In genomic region chr11:83910135-83910534, GRCh38 we compare ENCODE assay signal across 19 cellular contexts.
A peak's percentile ranks its signal among the peaks of the same experiment; 100 is the strongest.
DNase-seq lines count a peak whose midpoint lies in the region; ATAC-seq, FAIRE-seq and TF ChIP-seq lines count a peak whose summit lies in the region.
"Had no signal": no experiment of that assay in that cellular context is flagged by ENCODE, and none has a peak within 500 bp of the region (broad histone marks: within the 10 kb centered on the region; RNA-seq: fewer than 3 reads in every experiment).

No MANE protein-coding gene starts in this region.

- no peak overlapping the region for H3K14ac ChIP-seq in neuronal stem cell (ENCODE audit: low read length)
- no peak overlapping the region for H3K14ac ChIP-seq in H9 (ENCODE audit: insufficient read depth, low read length)

- no peak overlapping the region for H3K4ac ChIP-seq in neuronal stem cell (ENCODE audit: low read length)
- no peak overlapping the region for H3K4ac ChIP-seq in H9 (ENCODE audit: low read depth, low read length)

- no peaks in the 10 kb centered on the region for H3K4me1 Mint-ChIP-seq in Caco-2 (ENCODE audit: low read depth, unreplicated experiment)
- no peaks in the 10 kb centered on the region for H3K4me1 Mint-ChIP-seq in H9
- H3K4me1 Mint-ChIP-seq: B cell had no signal

- H3K79me1 ChIP-seq in neuronal stem cell (ENCODE audit: low read depth, low read length) = no peaks in the 10 kb centered on the region
- H3K79me1 ChIP-seq in H9 (ENCODE audit: insufficient read depth, low read depth, low read length, poor library complexity, severe bottlenecking) = no peaks in the 10 kb centered on the region

- no peak overlapping the region for H3K56ac ChIP-seq in H9 (ENCODE audit: insufficient read length, low read depth, low read length)

- H3K4me2 ChIP-seq in neuronal stem cell (ENCODE audit: insufficient read depth, low read length, poor library complexity, severe bottlenecking) = no peak overlapping the region
- no peak overlapping the region for H3K4me2 ChIP-seq in H9 (ENCODE audit: insufficient read depth, insufficient read length, low read length)
- H3K4me2 ChIP-seq: BLaER1 treated with 17β-estradiol and CSF1 and Interleukin-3, amounts not matched to agents 10 nM and 100 nM had no signal

- H3K36me3 Mint-ChIP-seq in Caco-2 (ENCODE audit: insufficient read depth, unreplicated experiment) (no peaks in the 10 kb centered on the region), H9 (ENCODE audit: insufficient read depth in 1 of 3, low read depth in 3 of 3) (no peaks in the 10 kb centered on the region)

- FAIRE-seq in kidney (lab: Jason Lieb, UNC) = peak; percentile 8
- FAIRE-seq: GM12878, GM19239, H1 had no signal

- no peaks in the 10 kb centered on the region for H4K20me1 ChIP-seq in H9 (ENCODE audit: control insufficient read depth, insufficient read depth, insufficient read length)
- H4K20me1 ChIP-seq: BLaER1 treated with 17β-estradiol and CSF1 and Interleukin-3, amounts not matched to agents 10 nM and 100 nM had no signal

- H2BK120ac ChIP-seq in neuronal stem cell (ENCODE audit: low read depth, low read length) = no peak overlapping the region
- no peak overlapping the region for H2BK120ac ChIP-seq in H9 (ENCODE audit: low read depth, low read length, poor library complexity, severe bottlenecking)

- POLR2A ChIA-PET in Caco-2 (lab: Charles Lee) = no interaction called here

- H4K91ac ChIP-seq in neuronal stem cell (ENCODE audit: low read depth, low read length, poor library complexity) = no peak overlapping the region
- no peak overlapping the region for H4K91ac ChIP-seq in H9 (ENCODE audit: insufficient read length, low read depth, low read length)

- H3K36me3 ChIP-seq in kidney (ENCODE audit: control insufficient read depth in 1 of 2, insufficient read depth in 2 of 2, low read length in 2 of 2) = no peaks in the 10 kb centered on the region
- H3K36me3 ChIP-seq in neuronal stem cell (replicated peaks in 1 of 2; ENCODE audit: control insufficient read depth in 2 of 2, insufficient read depth in 2 of 2, low read length in 2 of 2) = no peaks in the 10 kb centered on the region
- no peaks in the 10 kb centered on the region for H3K36me3 ChIP-seq in Caco-2 (ENCODE audit: control insufficient read depth, insufficient read depth, low read length)
- H3K36me3 ChIP-seq: BLaER1 treated with 17β-estradiol and CSF1 and Interleukin-3, amounts not matched to agents 10 nM and 100 nM; HAP-1 had no signal

- H3K23ac ChIP-seq in neuronal stem cell (ENCODE audit: low read depth, low read length, poor library complexity) (no peak overlapping the region), H9 (ENCODE audit: insufficient read length, low read depth, low read length) (no peak overlapping the region)

- H3T11ph ChIP-seq in H9 (ENCODE audit: low read length) = no peak overlapping the region

- CTCF ChIA-PET in Caco-2 (lab: Charles Lee) = no interaction called here

- H3K4me3 ChIP-seq in kidney (ENCODE audit: low read length in 2 of 2) (no peak overlapping the region), neuronal stem cell (ENCODE audit: low read length in 2 of 2) (no peak overlapping the region), Caco-2 (ENCODE audit: low read depth, low read length) (no peak overlapping the region)
- H3K4me3 ChIP-seq: BLaER1 treated with 17β-estradiol and CSF1 and Interleukin-3, amounts not matched to agents 10 nM and 100 nM; GM12878; HAP-1 had no signal

- intact Hi-C loops in kidney (cut with DNase I) = no loop called here
- intact Hi-C loops in Caco-2 (cut with micrococcal nuclease; ENCODE audit: unreplicated experiment) = loop anchor here (10.0 kb wide), 1 partner anchor 1095 kb away; no protein-coding TSS in a partner anchor

- H3K9me3 ChIP-seq in kidney (ENCODE audit: control insufficient read depth in 1 of 2, low read length in 2 of 2) = no peaks in the 10 kb centered on the region
- H3K9me3 ChIP-seq in neuronal stem cell (replicated peaks in 1 of 2; ENCODE audit: control insufficient read depth in 2 of 2, insufficient read depth in 1 of 2, low read depth in 1 of 2, low read length in 2 of 2) = no peaks in the 10 kb centered on the region
- no peaks in the 10 kb centered on the region for H3K9me3 ChIP-seq in Caco-2
- H3K9me3 ChIP-seq in H9 (ENCODE audit: control insufficient read depth, low read depth, low read length) = no peaks in the 10 kb centered on the region
- H3K9me3 ChIP-seq: BLaER1 treated with 17β-estradiol and CSF1 and Interleukin-3, amounts not matched to agents 10 nM and 100 nM; HAP-1 had no signal

- no peak overlapping the region for H2BK12ac ChIP-seq in neuronal stem cell (ENCODE audit: low read length)
- H2BK12ac ChIP-seq in H9 (ENCODE audit: insufficient read length, low read depth, low read length) = no peak overlapping the region

- no peak for DNase-seq in kidney
- DNase-seq in left lobe of liver (ENCODE audit: low spot score) = no peak
- DNase-seq in renal cortical epithelial cell (ENCODE audit: low read depth) = peak; percentile 74
- DNase-seq in neuronal stem cell (ENCODE audit: low spot score) = no peak
- DNase-seq in Caco-2 = no peak
- DNase-seq in H9 = no peak
- DNase-seq: Calu3; CD4-positive, alpha-beta T cell; DMS 273 treated with DMSO at 0.1 percent for 48 hours; DMS53; DND-41; EL had no signal

- H3K18ac ChIP-seq in neuronal stem cell (ENCODE audit: low read length) = no peak overlapping the region
- H3K18ac ChIP-seq in H9 (ENCODE audit: insufficient read length, low read depth, low read length) = no peak overlapping the region

- H3K79me2 ChIP-seq in H9 (ENCODE audit: insufficient read depth, low read length) = no peaks in the 10 kb centered on the region

- H3K27ac Mint-ChIP-seq in Caco-2 (ENCODE audit: unreplicated experiment) (no peak overlapping the region), H9 (no peak overlapping the region)
- H3K27ac Mint-ChIP-seq: B cell; CD4-positive, alpha-beta T cell had no signal

- H3K4me3 Mint-ChIP-seq in Caco-2 (ENCODE audit: unreplicated experiment) = no peak overlapping the region
- no peak overlapping the region for H3K4me3 Mint-ChIP-seq in H9
- H3K4me3 Mint-ChIP-seq: B cell; CD4-positive, alpha-beta T cell had no signal

- H2AK5ac ChIP-seq in neuronal stem cell (ENCODE audit: low read depth, low read length) = no peak overlapping the region
- no peak overlapping the region for H2AK5ac ChIP-seq in H9 (ENCODE audit: insufficient read length, low read length)

- no peak overlapping the region for H4K8ac ChIP-seq in neuronal stem cell (ENCODE audit: low read depth, low read length)
- H4K8ac ChIP-seq in H9 (replicated peaks; ENCODE audit: insufficient read length, low read depth, low read length) = no peak overlapping the region

- no peaks in the 10 kb centered on the region for H3K9me3 Mint-ChIP-seq in Caco-2 (ENCODE audit: unreplicated experiment)
- H3K9me3 Mint-ChIP-seq in H9 = no peaks in the 10 kb centered on the region

- WGBS in neuronal stem cell (ENCODE audit: extremely low coverage in 2 of 2, insufficient read length in 2 of 2, insufficient replicate concordance in 1 of 2), 2 donors = no CpG with 5 or more reads among the region's 3 CpGs
- no CpG with 5 or more reads among the region's 3 CpGs for WGBS in H9 (ENCODE audit: extremely low coverage, insufficient read length, low lambda C conversion rate)

- peak; percentile 72 for ATAC-seq in left lobe of liver
- ATAC-seq: GM12878 had no signal

- no peak overlapping the region for H2AFZ ChIP-seq in neuronal stem cell (ENCODE audit: low read length)
- H2AFZ ChIP-seq in H9 (ENCODE audit: low read length) = no peak overlapping the region

- H3K4me1 ChIP-seq in kidney (ENCODE audit: control insufficient read depth in 1 of 2, insufficient read depth in 1 of 2, low read depth in 1 of 2, low read length in 2 of 2) (peaks cover 4 to 17% of the 10 kb centered on the region in 2 donors), neuronal stem cell (ENCODE audit: control insufficient read depth in 2 of 2, insufficient read depth in 1 of 2, low read depth in 1 of 2, low read length in 2 of 2) (no peaks in the 10 kb centered on the region), Caco-2 (peaks cover 8% of the 10 kb centered on the region), H9 (ENCODE audit: insufficient read depth, low read length) (no peaks in the 10 kb centered on the region)
- H3K4me1 ChIP-seq: BLaER1 treated with 17β-estradiol and CSF1 and Interleukin-3, amounts not matched to agents 10 nM and 100 nM; HAP-1 had no signal

- H3K9ac ChIP-seq in kidney (ENCODE audit: low read length in 2 of 2) (no peak overlapping the region), neuronal stem cell (ENCODE audit: low read depth, low read length, poor library complexity) (no peak overlapping the region), H9 (ENCODE audit: extremely low read depth, insufficient read length, low read length) (no peak overlapping the region)
- H3K9ac ChIP-seq: BLaER1 treated with 17β-estradiol and CSF1 and Interleukin-3, amounts not matched to agents 10 nM and 100 nM had no signal

- H2BK20ac ChIP-seq in H9 (ENCODE audit: low read depth, low read length, poor library complexity, severe bottlenecking) = no peak overlapping the region

- H3K27me3 ChIP-seq in neuronal stem cell (ENCODE audit: control insufficient read depth in 3 of 3, insufficient read depth in 3 of 3, low read depth in 1 of 3, low read length in 3 of 3) (no peaks in the 10 kb centered on the region), Caco-2 (replicated peaks; ENCODE audit: control insufficient read depth, insufficient read depth, low read length) (no peaks in the 10 kb centered on the region), H9 (ENCODE audit: insufficient read depth, low read length) (no peaks in the 10 kb centered on the region)
- H3K27me3 ChIP-seq: BLaER1 treated with 17β-estradiol and CSF1 and Interleukin-3, amounts not matched to agents 10 nM and 100 nM had no signal

- H2BK5ac ChIP-seq in neuronal stem cell (ENCODE audit: low read length) = no peak overlapping the region
- H2BK5ac ChIP-seq in H9 (ENCODE audit: insufficient read length, low read length) = no peak overlapping the region

- no peak overlapping the region for H4K5ac ChIP-seq in H9 (ENCODE audit: insufficient read length, low read depth, low read length)

- no peak overlapping the region for H2BK15ac ChIP-seq in neuronal stem cell (ENCODE audit: low read length)
- H2BK15ac ChIP-seq in H9 (ENCODE audit: low read depth, low read length) = no peak overlapping the region

- TF ChIP-seq CTCF in 22Rv1 (IDR thresholded peaks at IDR 0.05) = no peak
- no peak for TF ChIP-seq CTCF in kidney (IDR thresholded peaks at IDR 0.05; ENCODE audit: borderline replicate concordance, extremely low read depth, insufficient read depth)
- no peak for TF ChIP-seq CTCF in Caco-2 (IDR thresholded peaks at IDR 0.05; ENCODE audit: insufficient read depth in 1 of 2, low read depth in 1 of 2, low read length in 1 of 2, severe bottlenecking in 1 of 2, unreplicated experiment in 1 of 2)
- TF ChIP-seq CTCF in H9 (conservative IDR thresholded peaks at IDR 0.05) = no peak

- H3K27me3 Mint-ChIP-seq in Caco-2 (ENCODE audit: insufficient read depth, unreplicated experiment) (no peaks in the 10 kb centered on the region), H9 (ENCODE audit: low read depth) (no peaks in the 10 kb centered on the region)
- H3K27me3 Mint-ChIP-seq: B cell; CD4-positive, alpha-beta T cell had no signal

- H3K27ac ChIP-seq in 22Rv1 = peak overlapping the region; percentile 24; the same call in 1 of the 2 replicates
- H3K27ac ChIP-seq in kidney (ENCODE audit: low read depth in 2 of 2, low read length in 2 of 2) = no peak overlapping the region
- H3K27ac ChIP-seq in neuronal stem cell (replicated peaks; ENCODE audit: low read length) = no peak overlapping the region
- no peak overlapping the region for H3K27ac ChIP-seq in H9 (ENCODE audit: insufficient read length, low read depth, low read length)
- H3K27ac ChIP-seq: BLaER1 treated with 17β-estradiol and CSF1 and Interleukin-3, amounts not matched to agents 10 nM and 100 nM had no signal

- H3K23me2 ChIP-seq in H9 (ENCODE audit: insufficient read length, low read depth, low read length, poor library complexity, severe bottlenecking) = no peaks in the 10 kb centered on the region

- no TSS peak for BruUV-seq in Caco-2 (replicated peaks; lab: Mats Ljungman, UMichigan)
